17 cellular contexts compared by ENCODE assay signal in genomic region chr7:27262121-27262520, GRCh38. TPM values are rescaled to one million over a fixed set of nuclear protein-coding genes. Genes with fewer than 3 reads are reported as not detected.
A peak's percentile ranks its signal among the peaks of the same experiment; 100 is the strongest.
DNase-seq lines count a peak whose midpoint lies in the region; ATAC-seq and TF ChIP-seq lines count a peak whose summit lies in the region.
"Had no signal": no experiment of that assay in that cellular context is flagged by ENCODE, and none has a peak within 500 bp of the region (broad histone marks: within the 10 kb centered on the region; RNA-seq: fewer than 3 reads in every experiment).

No MANE protein-coding gene starts in this region.

- H3K4me3 ChIP-seq in RWPE2 (ENCODE audit: severe bottlenecking) (no peak overlapping the region), osteoblast (ENCODE audit: insufficient read depth, low read length) (no peak overlapping the region)
- H3K4me3 ChIP-seq: MG63, Peyer's patch had no signal

- H3K4me1 ChIP-seq in RWPE2 (ENCODE audit: insufficient read depth, poor library complexity, severe bottlenecking) (no peaks in the 10 kb centered on the region), osteoblast (ENCODE audit: insufficient read depth, low read length) (no peaks in the 10 kb centered on the region)
- H3K4me1 ChIP-seq: Peyer's patch had no signal

- H3K27ac ChIP-seq in RWPE2 (ENCODE audit: poor library complexity, severe bottlenecking): no peak overlapping the region
- no peak overlapping the region for H3K27ac ChIP-seq in osteoblast (ENCODE audit: low read depth, low read length)
- H3K27ac ChIP-seq: Peyer's patch had no signal

- TF ChIP-seq CTCF in RWPE2 (IDR thresholded peaks at IDR 0.05; ENCODE audit: poor library complexity, severe bottlenecking): no peak
- TF ChIP-seq CTCF in osteoblast (IDR thresholded peaks at IDR 0.05; ENCODE audit: extremely low read depth, low read depth, low read length): no peak

- peak; percentile 79 for ATAC-seq in RWPE2 (ENCODE audit: low read depth)
- ATAC-seq in HG03159 (IDR thresholded peaks at IDR 0.05; ENCODE audit: unreplicated experiment): no peak
- ATAC-seq: CD8-positive, alpha-beta T cell had no signal

- H3K79me2 ChIP-seq in osteoblast (ENCODE audit: insufficient read depth, low read length): no peaks in the 10 kb centered on the region

- no peaks in the 10 kb centered on the region for H4K20me1 ChIP-seq in osteoblast (ENCODE audit: insufficient read depth, low read length)

- H3K27me3 ChIP-seq in RWPE2 (ENCODE audit: insufficient read depth, poor library complexity, severe bottlenecking) (no peaks in the 10 kb centered on the region), osteoblast (ENCODE audit: insufficient read depth, low read length) (peaks cover 3% of the 10 kb centered on the region)
- H3K27me3 ChIP-seq: MG63, Peyer's patch had no signal

- H3K36me3 ChIP-seq in RWPE2 (ENCODE audit: low read depth): no peaks in the 10 kb centered on the region
- no peaks in the 10 kb centered on the region for H3K36me3 ChIP-seq in osteoblast (ENCODE audit: insufficient read depth, low read length)
- H3K36me3 ChIP-seq: MG63, Peyer's patch had no signal

- no peak overlapping the region for H3K4me2 ChIP-seq in osteoblast (ENCODE audit: insufficient read depth, low read length)

- DNase-seq in EH (ENCODE audit: low read depth) (peak; percentile 18), HT1080 (ENCODE audit: low read depth) (peak; percentile 73), RWPE2 (ENCODE audit: low spot score) (no peak), osteoblast (ENCODE audit: insufficient read length, low spot score, missing footprints) (peak; percentile 65), NCI-H2227 treated with DMSO at 0.1 percent for 48 hours (lab: John Stamatoyannopoulos, UW) (no peak), OCI-M1 (lab: John Stamatoyannopoulos, UW) (no peak)
- DNase-seq: CD8-positive, alpha-beta T cell; H7; KBM-7; MG63; NCI-H1105 treated with DMSO at 0.1 percent for 48 hours; NCI-H187 treated with DMSO at 0.1 percent for 48 hours; NCI-H774; Peyer's patch had no signal

- no peaks in the 10 kb centered on the region for H3K9me3 ChIP-seq in RWPE2 (ENCODE audit: severe bottlenecking)
- H3K9me3 ChIP-seq in osteoblast (ENCODE audit: low read depth, low read length): no peaks in the 10 kb centered on the region
- H3K9me3 ChIP-seq: MG63, Peyer's patch had no signal

- no peak overlapping the region for H2AFZ ChIP-seq in osteoblast (ENCODE audit: low read length)

RNA-seq across cellular contexts. Expression of gene EVX1, which starts 19.5 kb away (rescaled TPM):
- total RNA-seq in HT1080 (2014; rRNA removed; shearing (Covaris generic)): not detected in 2 replicates
- not detected in 2 replicates for polyA plus RNA-seq in HT1080 (2015; cell fraction: cytosol; rRNA removed)
- not detected in 2 replicates for polyA plus RNA-seq in HT1080 (2015; cell fraction: nucleus; rRNA removed)
- not detected in 2 replicates for total RNA-seq in osteoblast
- total RNA-seq: H7, HT-29, Peyer's patch had no signal
- polyA plus RNA-seq: BJ had no signal

Comparison
In these comparisons a context has a peak if more than half of its experiments do, and no peak if none do; other contexts are left out.
1. DNase-seq: peak in EH (single experiment), HT1080 (single experiment) and osteoblast (single experiment); none in RWPE2 (single experiment), NCI-H2227 treated with DMSO at 0.1 percent for 48 hours (single experiment) and OCI-M1 (single experiment).